10 cellular contexts compared by ENCODE assay signal in genomic region chr2:54561010-54561409, GRCh38.
DNase-seq lines count a peak whose midpoint lies in the region; ATAC-seq, FAIRE-seq and TF ChIP-seq lines count a peak whose summit lies in the region.
"Had no signal": no experiment of that assay in that cellular context is flagged by ENCODE, and none has a peak within 500 bp of the region (broad histone marks: within the 10 kb centered on the region; RNA-seq: fewer than 3 reads in every experiment).

No MANE protein-coding gene starts in this region.

- H3K27ac Mint-ChIP-seq in activated T-cell treated with anti-CD3 and anti-CD28 coated beads, Interleukin-2, amount 50 U/mL, for 24 hours, result peak overlapping the region; percentile 95
- peak overlapping the region; percentile 92 for H3K27ac Mint-ChIP-seq in activated naive CD8-positive, alpha-beta T cell treated with anti-CD3 and anti-CD28 coated beads, Interleukin-2, amount 10 ng/mL, durations not matched to agents 7 days and 5 days

- TF ChIP-seq CTCF in left lung (IDR thresholded peaks at IDR 0.05), result no peak
- TF ChIP-seq CTCF in thoracic aorta (IDR thresholded peaks at IDR 0.05), result no peak

- peak overlapping the region; percentile 87 to 97 for H3K27ac ChIP-seq in left lung
- peak overlapping the region in 1 of 2 donors; percentile 70 for H3K27ac ChIP-seq in thoracic aorta

- peak overlapping the region; percentile 41 to 63 for H3K4me3 ChIP-seq in left lung
- H3K4me3 ChIP-seq in thoracic aorta, result peak overlapping the region; percentile 75

- POLR2A ChIA-PET in activated naive CD8-positive, alpha-beta T cell treated with anti-CD3 and anti-CD28 coated beads, Interleukin-2, amount 10 ng/mL, durations not matched to agents 7 days and 5 days (lab: Charles Lee), result interaction anchor here (1.2 to 7.0 kb wide), 7 partner anchors 13 to 1057 kb away, joined by 3 to 243 read pairs (median 18); partner anchors contain the start of gene PPP4R3B

- peak overlapping the region; percentile 94 for H3K4me3 Mint-ChIP-seq in activated T-cell treated with anti-CD3 and anti-CD28 coated beads, Interleukin-2, amount 50 U/mL, for 24 hours
- H3K4me3 Mint-ChIP-seq in activated naive CD8-positive, alpha-beta T cell treated with anti-CD3 and anti-CD28 coated beads, Interleukin-2, amount 10 ng/mL, durations not matched to agents 7 days and 5 days, result peak overlapping the region; percentile 96

- H3K4me1 ChIP-seq in left lung (peaks cover 29 to 75% of the 10 kb centered on the region in 2 donors), thoracic aorta (ENCODE audit: control insufficient read depth in 1 of 2, low read depth in 2 of 2) (peaks cover 27 to 57% of the 10 kb centered on the region in 2 donors)

- ATAC-seq in activated naive CD8-positive, alpha-beta T cell treated with anti-CD3 and anti-CD28 coated beads, Interleukin-2, amount 10 ng/mL, durations not matched to agents 7 days and 5 days (ENCODE audit: low read depth), result no peak
- ATAC-seq in left lung (no peak), thoracic aorta (ENCODE audit: insufficient number of reproducible peaks, low FRiP score, low read depth) (no peak), GM18909 (IDR thresholded peaks at IDR 0.05; ENCODE audit: poor library complexity, unreplicated experiment) (no peak)

- H3K27me3 ChIP-seq in left lung (no peaks in the 10 kb centered on the region), thoracic aorta (replicated peaks; ENCODE audit: insufficient read depth) (no peaks in the 10 kb centered on the region)

- no peaks in the 10 kb centered on the region for H3K9me3 Mint-ChIP-seq in activated T-cell treated with anti-CD3 and anti-CD28 coated beads, Interleukin-2, amount 50 U/mL, for 24 hours
- H3K9me3 Mint-ChIP-seq in activated naive CD8-positive, alpha-beta T cell treated with anti-CD3 and anti-CD28 coated beads, Interleukin-2, amount 10 ng/mL, durations not matched to agents 7 days and 5 days, result no peaks in the 10 kb centered on the region

- no peaks in the 10 kb centered on the region for H3K36me3 ChIP-seq in left lung
- H3K36me3 ChIP-seq in thoracic aorta, result no peaks in the 10 kb centered on the region

- DNase-seq in activated T-cell treated with anti-CD3 and anti-CD28 coated beads, Interleukin-2, amount 50 U/mL, for 24 hours, result no peak
- DNase-seq in activated T-cell treated with anti-CD3 and anti-CD28 coated beads, Interleukin-2, amount 50 U/mL, for 1 hour, result no peak
- DNase-seq in activated naive CD8-positive, alpha-beta T cell treated with anti-CD3 and anti-CD28 coated beads, Interleukin-2, amount 10 ng/mL, durations not matched to agents 7 days and 5 days, result no peak
- DNase-seq in left lung (no peak), thoracic aorta (ENCODE audit: low spot score) (no peak), frontal cortex (ENCODE audit: low spot score in 2 of 2) (no peak), NCI-H2227 (lab: John Stamatoyannopoulos, UW; ENCODE audit: unreplicated experiment) (no peak)
- DNase-seq: NCI-H1417 treated with DMSO at 0.1 percent for 48 hours had no signal

- H3K4me1 Mint-ChIP-seq in activated T-cell treated with anti-CD3 and anti-CD28 coated beads, Interleukin-2, amount 50 U/mL, for 24 hours (ENCODE audit: low read depth), result peaks cover 59% of the 10 kb centered on the region
- peaks cover 39% of the 10 kb centered on the region for H3K4me1 Mint-ChIP-seq in activated naive CD8-positive, alpha-beta T cell treated with anti-CD3 and anti-CD28 coated beads, Interleukin-2, amount 10 ng/mL, durations not matched to agents 7 days and 5 days

- intact Hi-C loops in left lung (cut with DNase I), result no loop called here

- FAIRE-seq in frontal cortex (lab: Jason Lieb, UNC), result no peak
- FAIRE-seq: urothelium cell line had no signal

- H3K9me3 ChIP-seq in left lung (no peaks in the 10 kb centered on the region), thoracic aorta (no peaks in the 10 kb centered on the region)

- H3K36me3 Mint-ChIP-seq in activated T-cell treated with anti-CD3 and anti-CD28 coated beads, Interleukin-2, amount 50 U/mL, for 24 hours (ENCODE audit: low read depth), result peaks cover 24% of the 10 kb centered on the region
- peaks cover 29% of the 10 kb centered on the region for H3K36me3 Mint-ChIP-seq in activated naive CD8-positive, alpha-beta T cell treated with anti-CD3 and anti-CD28 coated beads, Interleukin-2, amount 10 ng/mL, durations not matched to agents 7 days and 5 days

- H3K27me3 Mint-ChIP-seq in activated T-cell treated with anti-CD3 and anti-CD28 coated beads, Interleukin-2, amount 50 U/mL, for 24 hours, result no peaks in the 10 kb centered on the region
- no peaks in the 10 kb centered on the region for H3K27me3 Mint-ChIP-seq in activated naive CD8-positive, alpha-beta T cell treated with anti-CD3 and anti-CD28 coated beads, Interleukin-2, amount 10 ng/mL, durations not matched to agents 7 days and 5 days
